1 cellular context compared by ENCODE assay signal in the genomic region with DNA sequence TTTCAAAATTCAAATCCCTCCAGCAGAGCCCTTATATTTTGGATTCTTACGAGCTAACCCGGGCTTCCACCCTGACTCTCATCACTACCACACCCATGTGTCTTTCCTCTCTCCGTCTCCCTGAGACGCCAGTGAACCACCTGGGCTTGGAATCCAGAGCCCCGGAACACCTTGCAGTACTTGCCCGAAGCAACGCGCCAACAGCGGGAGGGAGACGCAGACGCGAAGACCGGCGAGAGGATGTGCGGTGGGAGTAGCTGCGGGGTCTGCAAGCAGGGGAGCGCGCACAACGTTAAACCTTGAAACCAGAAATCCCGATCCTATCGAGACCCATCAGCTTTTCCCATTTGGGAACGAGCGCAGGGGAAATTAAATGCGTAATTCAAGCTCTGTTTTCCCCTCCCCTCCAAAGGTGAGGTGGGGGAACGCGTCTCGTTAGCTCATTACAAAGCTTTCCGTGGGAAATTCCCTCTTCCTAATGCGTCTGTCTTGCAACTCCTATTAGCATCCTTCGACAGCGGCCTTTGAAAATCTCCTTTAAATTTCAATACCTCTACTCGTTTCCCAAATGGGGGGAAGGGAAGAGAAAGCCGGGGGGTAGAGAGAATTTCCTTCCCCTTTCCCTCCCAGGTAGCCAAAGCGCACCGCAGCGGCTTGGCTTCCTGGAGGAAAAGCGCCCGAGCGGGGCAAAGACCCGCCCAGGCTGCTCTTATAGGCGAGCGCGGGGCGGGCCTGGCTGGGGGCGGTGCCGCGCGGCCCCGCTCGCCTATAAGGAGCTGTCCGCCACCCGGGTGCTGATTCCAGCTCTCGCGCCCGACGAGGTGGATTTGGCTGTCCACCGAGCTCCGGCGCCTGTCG.
A peak's percentile ranks its signal among the peaks of the same experiment; 100 is the strongest.
TF ChIP-seq lines count a peak whose summit lies in the region.

A gene (plus strand): TSS at position 797 of the 858 bp plus-strand sequence. CDS start 364 bp downstream, outside the sequence.

TF ChIP-seq in SK-N-SH treated with all-trans-retinoic acid at 6 μM for 48 hours, 23 proteins besides CTCF, POLR2A, EP300 and RAD21 (continued from another document):
- TF ChIP-seq, protein P1, sequence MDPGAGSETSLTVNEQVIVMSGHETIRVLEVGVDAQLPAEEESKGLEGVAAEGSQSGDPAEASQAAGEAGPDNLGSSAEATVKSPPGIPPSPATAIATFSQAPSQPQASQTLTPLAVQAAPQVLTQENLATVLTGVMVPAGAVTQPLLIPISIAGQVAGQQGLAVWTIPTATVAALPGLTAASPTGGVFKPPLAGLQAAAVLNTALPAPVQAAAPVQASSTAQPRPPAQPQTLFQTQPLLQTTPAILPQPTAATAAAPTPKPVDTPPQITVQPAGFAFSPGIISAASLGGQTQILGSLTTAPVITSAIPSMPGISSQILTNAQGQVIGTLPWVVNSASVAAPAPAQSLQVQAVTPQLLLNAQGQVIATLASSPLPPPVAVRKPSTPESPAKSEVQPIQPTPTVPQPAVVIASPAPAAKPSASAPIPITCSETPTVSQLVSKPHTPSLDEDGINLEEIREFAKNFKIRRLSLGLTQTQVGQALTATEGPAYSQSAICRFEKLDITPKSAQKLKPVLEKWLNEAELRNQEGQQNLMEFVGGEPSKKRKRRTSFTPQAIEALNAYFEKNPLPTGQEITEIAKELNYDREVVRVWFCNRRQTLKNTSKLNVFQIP (CRISPR knock-in tag; IDR thresholded peaks at IDR 0.05; ENCODE audit: borderline replicate concordance, low read depth) = no peak
- no peak for TF ChIP-seq ZNF70 (CRISPR knock-in tag; IDR thresholded peaks at IDR 0.05)
- no peak for TF ChIP-seq TOX (CRISPR knock-in tag; IDR thresholded peaks at IDR 0.05; ENCODE audit: borderline replicate concordance)
- peak; percentile 29; the same call in 1 of the 2 replicates for TF ChIP-seq GLIS3 (CRISPR knock-in tag; IDR thresholded peaks at IDR 0.05)
- TF ChIP-seq ARNTL (CRISPR knock-in tag; IDR thresholded peaks at IDR 0.05; ENCODE audit: borderline replicate concordance, low read depth) = no peak
